In genomic region chr2:55010915-55011314, GRCh38 we compare ENCODE assay signal across 9 cellular contexts. TPM values are rescaled to one million over a fixed set of nuclear protein-coding genes. Genes with fewer than 3 reads are reported as not detected.
A peak's percentile ranks its signal among the peaks of the same experiment; 100 is the strongest.
DNase-seq lines count a peak whose midpoint lies in the region; ATAC-seq and TF ChIP-seq lines count a peak whose summit lies in the region.
"Had no signal": no experiment of that assay in that cellular context is flagged by ENCODE, and none has a peak within 500 bp of the region (broad histone marks: within the 10 kb centered on the region; RNA-seq: fewer than 3 reads in every experiment).

No MANE protein-coding gene starts in this region.

- no peak for TF ChIP-seq CTCF in WTC11 (IDR thresholded peaks at IDR 0.05)
- no peak for TF ChIP-seq CTCF in transverse colon (IDR thresholded peaks at IDR 0.05)

- H3K36me3 Mint-ChIP-seq in activated T-cell treated with anti-CD3 and anti-CD28 coated beads, Interleukin-2, amount 50 U/mL, for 72 hours (ENCODE audit: insufficient read depth in 2 of 2), result peaks cover 0 to 2% of the 10 kb centered on the region in 2 donors
- no peaks in the 10 kb centered on the region for H3K36me3 Mint-ChIP-seq in WTC11
- H3K36me3 Mint-ChIP-seq in activated naive CD4-positive, alpha-beta T cell treated with anti-CD3 and anti-CD28 coated beads, Interleukin-2, amount 50 U/mL, for 72 hours, result no peaks in the 10 kb centered on the region

- POLR2A ChIA-PET in WTC11 (lab: Charles Lee), result no interaction called here

- no peaks in the 10 kb centered on the region for H3K9me3 Mint-ChIP-seq in activated T-cell treated with anti-CD3 and anti-CD28 coated beads, Interleukin-2, amount 50 U/mL, for 72 hours
- H3K9me3 Mint-ChIP-seq in WTC11, result no peaks in the 10 kb centered on the region
- H3K9me3 Mint-ChIP-seq in activated naive CD4-positive, alpha-beta T cell treated with anti-CD3 and anti-CD28 coated beads, Interleukin-2, amount 50 U/mL, for 72 hours, result no peaks in the 10 kb centered on the region

- no peak for TF ChIP-seq EP300 in transverse colon (IDR thresholded peaks at IDR 0.05; ENCODE audit: low read depth)

- no peak for TF ChIP-seq POLR2A in transverse colon (IDR thresholded peaks at IDR 0.05)

- H3K4me1 Mint-ChIP-seq in activated T-cell treated with anti-CD3 and anti-CD28 coated beads, Interleukin-2, amount 50 U/mL, for 72 hours (ENCODE audit: low read depth), result peaks cover 70% of the 10 kb centered on the region
- peaks cover 76% of the 10 kb centered on the region for H3K4me1 Mint-ChIP-seq in WTC11

- no peaks in the 10 kb centered on the region for H3K27me3 ChIP-seq in transverse colon

- 56 to 90% methylated on average over 1 to 2 of the region's 2 CpGs for WGBS in transverse colon (ENCODE audit: low coverage in 1 of 2), 2 donors

- CTCF ChIA-PET in WTC11 (lab: Charles Lee), result no interaction called here

- no peak overlapping the region for H3K4me3 ChIP-seq in transverse colon

- H3K4me1 ChIP-seq in transverse colon, result peaks cover 32 to 98% (median 89%) of the 10 kb centered on the region in 4 donors

- in situ Hi-C loops in transverse colon (cut with MboI; ENCODE audit: low pct_ligation_motif_present in 1 of 4, low pct_unique_long_range_greater_than_20kb in 1 of 4, low sequenced_read_pairs in 3 of 4), result loop anchor here in 2 of 4 donors (10.0 kb wide), 1 partner anchor 154 kb away; no protein-coding TSS in a partner anchor

- no peaks in the 10 kb centered on the region for H3K36me3 ChIP-seq in transverse colon

- H3K4me3 Mint-ChIP-seq in activated T-cell treated with anti-CD3 and anti-CD28 coated beads, Interleukin-2, amount 50 U/mL, for 72 hours, result peak overlapping the region in 1 of 2 donors; percentile 27
- no peak overlapping the region for H3K4me3 Mint-ChIP-seq in WTC11

- peak overlapping the region; percentile 34 for H3K27ac Mint-ChIP-seq in activated T-cell treated with anti-CD3 and anti-CD28 coated beads, Interleukin-2, amount 50 U/mL, for 72 hours
- no peak overlapping the region for H3K27ac Mint-ChIP-seq in WTC11
- no peak overlapping the region for H3K27ac Mint-ChIP-seq in activated naive CD4-positive, alpha-beta T cell treated with anti-CD3 and anti-CD28 coated beads, Interleukin-2, amount 50 U/mL, for 72 hours

- H3K27me3 Mint-ChIP-seq in activated T-cell treated with anti-CD3 and anti-CD28 coated beads, Interleukin-2, amount 50 U/mL, for 72 hours (ENCODE audit: low read depth), result no peaks in the 10 kb centered on the region
- no peaks in the 10 kb centered on the region for H3K27me3 Mint-ChIP-seq in WTC11 (ENCODE audit: low read depth)

- peak overlapping the region; percentile 71 to 82 (median 78) for H3K27ac ChIP-seq in transverse colon

- no peaks in the 10 kb centered on the region for H3K9me3 ChIP-seq in transverse colon

- intact Hi-C loops in transverse colon (cut with DNase I; ENCODE audit: low total_unique reads), result loop anchor here (10.0 kb wide), 1 partner anchor 154 kb away; no protein-coding TSS in a partner anchor

- no peak for ATAC-seq in activated T-cell treated with anti-CD3 and anti-CD28 coated beads, Interleukin-2, amount 50 U/mL, for 72 hours (replicated peaks in 1 of 2)
- ATAC-seq in WTC11, result peak; percentile 25; the same call in 1 of the 2 replicates
- ATAC-seq in left lobe of liver, result peak; percentile 51
- ATAC-seq in activated naive CD4-positive, alpha-beta T cell treated with anti-CD3 and anti-CD28 coated beads, Interleukin-2, amount 50 U/mL, for 72 hours, result no peak

- DNase-seq in activated T-cell treated with anti-CD3 and anti-CD28 coated beads, Interleukin-2, amount 50 U/mL, for 72 hours, result no peak
- DNase-seq in activated T-cell treated with anti-CD3 and anti-CD28 coated beads for 4 hours (no peak), WTC11 (ENCODE audit: low spot score) (no peak), left lobe of liver (ENCODE audit: low spot score) (peak; percentile 79), transverse colon (no peak), NCI-H2029 treated with DMSO at 0.1 percent for 48 hours (lab: John Stamatoyannopoulos, UW) (no peak), T-helper 9 cell (no peak)
- DNase-seq in activated naive CD4-positive, alpha-beta T cell treated with anti-CD3 and anti-CD28 coated beads, Interleukin-2, amount 50 U/mL, for 72 hours (ENCODE audit: low spot score in 2 of 2), result no peak
- DNase-seq: NCI-H187 treated with DMSO at 0.1 percent for 48 hours had no signal

TF ChIP-seq in WTC11, 78 proteins besides CTCF, POLR2A, EP300 and RAD21 (continues in another document):
- TF ChIP-seq NFE2L1 (CRISPR knock-in tag; IDR thresholded peaks at IDR 0.05) (no peak), CBFB (CRISPR knock-in tag; IDR thresholded peaks at IDR 0.05; ENCODE audit: low read depth) (no peak), ATF6 (CRISPR knock-in tag; IDR thresholded peaks at IDR 0.05) (no peak), IRF2 (CRISPR knock-in tag; IDR thresholded peaks at IDR 0.05; ENCODE audit: borderline replicate concordance, low read depth) (no peak), GRHL2 (CRISPR knock-in tag; IDR thresholded peaks at IDR 0.05; ENCODE audit: insufficient replicate concordance, severe bottlenecking) (no peak), PRRX2 (CRISPR knock-in tag; IDR thresholded peaks at IDR 0.05) (no peak), ESRRA (CRISPR knock-in tag; IDR thresholded peaks at IDR 0.05; ENCODE audit: borderline replicate concordance) (no peak), NR2C2 (CRISPR knock-in tag; IDR thresholded peaks at IDR 0.05) (no peak), OVOL2 (CRISPR knock-in tag; IDR thresholded peaks at IDR 0.05; ENCODE audit: borderline replicate concordance) (no peak), NFATC4 (CRISPR knock-in tag; IDR thresholded peaks at IDR 0.05) (no peak), RORB (CRISPR knock-in tag; IDR thresholded peaks at IDR 0.05) (no peak), ZNF532 (CRISPR knock-in tag; IDR thresholded peaks at IDR 0.05; ENCODE audit: borderline replicate concordance) (no peak), GABPB1 (CRISPR knock-in tag; IDR thresholded peaks at IDR 0.05) (no peak), MAX (CRISPR knock-in tag; IDR thresholded peaks at IDR 0.05) (no peak), GTF2I (CRISPR knock-in tag; conservative IDR thresholded peaks at IDR 0.05) (no peak), FOXK1 (CRISPR knock-in tag; IDR thresholded peaks at IDR 0.05) (no peak), NR1H2 (CRISPR knock-in tag; IDR thresholded peaks at IDR 0.05) (no peak)

RNA-seq across cellular contexts. Expression of gene RTN4, which starts 39.3 kb away (rescaled TPM):
- 10 to 100 TPM; 78.8 to 83.3 TPM for total RNA-seq in activated T-cell treated with anti-CD3 and anti-CD28 coated beads, Interleukin-2, amount 50 U/mL, for 72 hours
- total RNA-seq in WTC11 (2021) (175 to 202 TPM (median 178 TPM) in 3 replicates), left lobe of liver (183 TPM), transverse colon (100 to 1,000 TPM in 3 of 4 donors, 10 to 100 TPM in 1; 82.2 to 212 (median 183) TPM)
- total RNA-seq in activated naive CD4-positive, alpha-beta T cell treated with anti-CD3 and anti-CD28 coated beads, Interleukin-2, amount 50 U/mL, for 72 hours, result 10 to 100 TPM; 86.5 to 88.5 TPM

Comparison
In these comparisons a context has a peak if more than half of its experiments do, and no peak if none do; other contexts are left out.
1. ATAC-seq: peak in WTC11 (single experiment) and left lobe of liver (single experiment); none in activated T-cell treated with anti-CD3 and anti-CD28 coated beads, Interleukin-2, amount 50 U/mL, for 72 hours (0 of 2) and activated naive CD4-positive, alpha-beta T cell treated with anti-CD3 and anti-CD28 coated beads, Interleukin-2, amount 50 U/mL, for 72 hours (0 of 2).